In the genomic region with DNA sequence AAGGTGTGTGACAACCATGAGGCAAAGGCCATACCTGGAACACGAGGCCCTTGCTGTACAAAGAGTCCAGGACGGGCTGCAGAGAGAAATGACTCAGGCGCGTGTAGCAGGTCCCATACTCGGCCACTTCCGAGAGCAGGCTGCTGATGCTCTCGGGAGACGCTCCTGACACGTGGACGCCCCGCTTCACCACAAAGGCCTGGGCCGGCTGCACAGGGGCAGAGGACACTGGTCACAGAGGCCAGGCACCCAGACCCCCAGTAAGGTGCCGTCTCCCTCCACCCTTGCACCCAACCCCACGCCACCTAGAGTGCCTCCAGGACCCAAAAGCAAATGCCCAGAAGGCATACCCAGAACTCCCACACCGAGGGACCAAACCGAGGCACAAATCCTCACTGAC, we compare ENCODE assay signal across 23 cellular contexts.
"Had no signal": no experiment of that assay in that cellular context is flagged by ENCODE, and none has a peak within 500 bp of the region (broad histone marks: within the 10 kb centered on the region; RNA-seq: fewer than 3 reads in every experiment).

No MANE protein-coding gene starts in this region.

- H3K9me3 Mint-ChIP-seq: mesothelial cell of epicardium; naive B cell; natural killer cell treated with Interleukin-12 subunit alpha and Interleukin-12 subunit beta and Interleukin-15 and Interleukin-18, amount 100 ng/mL, for 72 hours; neural progenitor cell; stimulated activated naive CD8-positive, alpha-beta T cell treated with anti-CD3 and anti-CD28 coated beads, Interleukin-15, Interleukin-2, amounts not matched to agents 100 ng/mL and 50 ng/mL, for 24 hours had no signal

- H3K4me1 ChIP-seq: gastroesophageal sphincter, heart right ventricle, neural progenitor cell, prostate gland, right atrium auricular region, tibial nerve, upper lobe of right lung, uterus had no signal

- H3K9me3 ChIP-seq: gastroesophageal sphincter, heart right ventricle, mucosa of descending colon, prostate gland, right atrium auricular region, thoracic aorta, tibial nerve, upper lobe of right lung, uterus had no signal

- H3K27me3 ChIP-seq: dorsolateral prefrontal cortex, gastroesophageal sphincter, heart right ventricle, neural progenitor cell, right atrium auricular region, tibial nerve, upper lobe of right lung, uterus had no signal

- H3K36me3 ChIP-seq: neural progenitor cell, uterus had no signal

- H2AFZ ChIP-seq: neural progenitor cell had no signal

- H3K4me2 ChIP-seq: neural progenitor cell had no signal

- H3K4me3 ChIP-seq: dorsolateral prefrontal cortex, gastroesophageal sphincter, heart right ventricle, mucosa of descending colon, neural progenitor cell, prostate gland, right atrium auricular region, thoracic aorta, tibial nerve, upper lobe of right lung, uterus had no signal

- H3K9ac ChIP-seq: neural progenitor cell had no signal

- DNase-seq: dorsolateral prefrontal cortex; effector CD4-positive, alpha-beta T cell; foreskin fibroblast; heart right ventricle; hypothalamus; mesenchymal stem cell; mucosa of descending colon; naive B cell; nucleus accumbens; stimulated activated CD4-positive, alpha-beta T cell treated with anti-CD3 and anti-CD28 coated beads, Interleukin-4, amount 100 ng/mL, for 4 hours; stimulated activated naive B cell treated with anti-CD40 and anti-IgM and Interleukin-4, amounts not matched to agents 10 μg/mL and 1 μg/mL and 100 μg/mL, for 72 hours; upper lobe of right lung; uterus had no signal

- H3K27ac ChIP-seq: dorsolateral prefrontal cortex, epithelial cell of prostate, gastroesophageal sphincter, heart right ventricle, neural progenitor cell, prostate gland, right atrium auricular region, thoracic aorta, tibial nerve, upper lobe of right lung, uterus had no signal

- H3K27ac Mint-ChIP-seq: mesothelial cell of epicardium; neural progenitor cell; stimulated activated naive CD8-positive, alpha-beta T cell treated with anti-CD3 and anti-CD28 coated beads, Interleukin-15, Interleukin-2, amounts not matched to agents 100 ng/mL and 50 ng/mL, for 24 hours had no signal

- H3K4me3 Mint-ChIP-seq: mesothelial cell of epicardium; naive B cell; natural killer cell treated with Interleukin-12 subunit alpha and Interleukin-12 subunit beta and Interleukin-15 and Interleukin-18, amount 100 ng/mL, for 72 hours; stimulated activated naive B cell treated with anti-CD40 and anti-IgM and Interleukin-4, amounts not matched to agents 10 μg/mL and 1 μg/mL and 100 μg/mL, for 72 hours; stimulated activated naive CD8-positive, alpha-beta T cell treated with anti-CD3 and anti-CD28 coated beads, Interleukin-15, Interleukin-2, amounts not matched to agents 100 ng/mL and 50 ng/mL, for 24 hours had no signal

- H3K36me3 Mint-ChIP-seq: natural killer cell treated with Interleukin-12 subunit alpha and Interleukin-12 subunit beta and Interleukin-15 and Interleukin-18, amount 100 ng/mL, for 72 hours had no signal

- H3K27me3 Mint-ChIP-seq: naive B cell; natural killer cell treated with Interleukin-12 subunit alpha and Interleukin-12 subunit beta and Interleukin-15 and Interleukin-18, amount 100 ng/mL, for 72 hours; stimulated activated naive B cell treated with anti-CD40 and anti-IgM and Interleukin-4, amounts not matched to agents 10 μg/mL and 1 μg/mL and 100 μg/mL, for 72 hours; stimulated activated naive CD8-positive, alpha-beta T cell treated with anti-CD3 and anti-CD28 coated beads, Interleukin-15, Interleukin-2, amounts not matched to agents 100 ng/mL and 50 ng/mL, for 24 hours had no signal

- H3K4me1 Mint-ChIP-seq: mesothelial cell of epicardium, neural progenitor cell had no signal
